9 cellular contexts compared by ENCODE assay signal in genomic region chr10:122044713-122045112, GRCh38. TPM values are rescaled to one million over a fixed set of nuclear protein-coding genes. Genes with fewer than 3 reads are reported as not detected.
DNase-seq lines count a peak whose midpoint lies in the region; ATAC-seq and TF ChIP-seq lines count a peak whose summit lies in the region.
"Had no signal": no experiment of that assay in that cellular context is flagged by ENCODE, and none has a peak within 500 bp of the region (broad histone marks: within the 10 kb centered on the region; RNA-seq: fewer than 3 reads in every experiment).

No MANE protein-coding gene starts in this region.

- ATAC-seq in GM21381 (IDR thresholded peaks at IDR 0.05; ENCODE audit: unreplicated experiment) = no peak
- no peak for ATAC-seq in stimulated activated naive CD8-positive, alpha-beta T cell treated with anti-CD3 and anti-CD28 coated beads, Interleukin-15, Interleukin-2, amounts not matched to agents 100 U/mL and 50 U/mL, for 24 hours

- peak overlapping the region; percentile 68 for H3K4me3 Mint-ChIP-seq in type B pancreatic cell

- H3K9me3 Mint-ChIP-seq in type B pancreatic cell = no peaks in the 10 kb centered on the region

- TF ChIP-seq CTCF in fibroblast of the aortic adventitia (IDR thresholded peaks at IDR 0.05; ENCODE audit: insufficient read depth, low read length) = no peak
- TF ChIP-seq CTCF in type B pancreatic cell (conservative IDR thresholded peaks at IDR 0.05) = no peak

- peaks cover 17% of the 10 kb centered on the region for H3K4me1 Mint-ChIP-seq in type B pancreatic cell (ENCODE audit: unreplicated experiment)

- H3K36me3 Mint-ChIP-seq in type B pancreatic cell = no peaks in the 10 kb centered on the region

- no peaks in the 10 kb centered on the region for H3K27me3 Mint-ChIP-seq in type B pancreatic cell

- H3K4me3 ChIP-seq in fibroblast of the aortic adventitia (ENCODE audit: low read depth, low read length) = no peak overlapping the region
- H3K4me3 ChIP-seq in muscle layer of duodenum (ENCODE audit: low read depth in 1 of 2, low read length in 2 of 2) = peak overlapping the region; percentile 3 to 32

- H3K27ac ChIP-seq in muscle layer of duodenum (ENCODE audit: low read length) = peak overlapping the region; percentile 68

- peaks cover 0 to 20% of the 10 kb centered on the region in 2 donors for H3K4me1 ChIP-seq in muscle layer of duodenum (ENCODE audit: control insufficient read depth in 1 of 2, insufficient read depth in 2 of 2, low read length in 2 of 2)

- no peaks in the 10 kb centered on the region for H3K27me3 ChIP-seq in muscle layer of duodenum (ENCODE audit: low read depth, low read length)

- DNase-seq in NCI-H510A treated with DMSO at 0.1 percent for 48 hours (lab: John Stamatoyannopoulos, UW) = peak; percentile 64
- DNase-seq in NCI-H510A (lab: John Stamatoyannopoulos, UW) = no peak
- peak; percentile 42 for DNase-seq in fibroblast of the aortic adventitia (ENCODE audit: low read depth)
- DNase-seq in type B pancreatic cell (ENCODE audit: extremely low spot score, unreplicated experiment) = no peak
- DNase-seq in SHP77 treated with DMSO at 0.1 percent for 48 hours (lab: John Stamatoyannopoulos, UW) = no peak
- no peak for DNase-seq in stimulated activated naive CD8-positive, alpha-beta T cell treated with anti-CD3 and anti-CD28 coated beads, Interleukin-15, Interleukin-2, amounts not matched to agents 100 U/mL and 50 U/mL, for 24 hours

- H3K27ac Mint-ChIP-seq in type B pancreatic cell = peak overlapping the region; percentile 9

- no peaks in the 10 kb centered on the region for H3K36me3 ChIP-seq in muscle layer of duodenum (ENCODE audit: control insufficient read depth in 1 of 2, insufficient read depth in 2 of 2, low read length in 2 of 2)

- no peaks in the 10 kb centered on the region for H3K9me3 ChIP-seq in muscle layer of duodenum (ENCODE audit: control insufficient read depth in 1 of 2, low read length in 2 of 2)

RNA-seq across cellular contexts. Expression of gene TACC2, which starts 55.8 kb away (rescaled TPM):
- 9.2 and 15.3 TPM in 2 replicates for total RNA-seq in fibroblast of the aortic adventitia (ENCODE audit: low replicate concordance)
- 67.0 and 71.2 TPM in 2 replicates for total RNA-seq in type B pancreatic cell (ENCODE audit: low replicate concordance)
- total RNA-seq: mononuclear cell had no signal

Comparison
In these comparisons a context has a peak if more than half of its experiments do, and no peak if none do; other contexts are left out.
1. DNase-seq: peak in NCI-H510A treated with DMSO at 0.1 percent for 48 hours (single experiment) and fibroblast of the aortic adventitia (single experiment); none in NCI-H510A (single experiment), type B pancreatic cell (single experiment), SHP77 treated with DMSO at 0.1 percent for 48 hours (single experiment) and stimulated activated naive CD8-positive, alpha-beta T cell treated with anti-CD3 and anti-CD28 coated beads, Interleukin-15, Interleukin-2, amounts not matched to agents 100 U/mL and 50 U/mL, for 24 hours (single experiment).